In the genomic region with DNA sequence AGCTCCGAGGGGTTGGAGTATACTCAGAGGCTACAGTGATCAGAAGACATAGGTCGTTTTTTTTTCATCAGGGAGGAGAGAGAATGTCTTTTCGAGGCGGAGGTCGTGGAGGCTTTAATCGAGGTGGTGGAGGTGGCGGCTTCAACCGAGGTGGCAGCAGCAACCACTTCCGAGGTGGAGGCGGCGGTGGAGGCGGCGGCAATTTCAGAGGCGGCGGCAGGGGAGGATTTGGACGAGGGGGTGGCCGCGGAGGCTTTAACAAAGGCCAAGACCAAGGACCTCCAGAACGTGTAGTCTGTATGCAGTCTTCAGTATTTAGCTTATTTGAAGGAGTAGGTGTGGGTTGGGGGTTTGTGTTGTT, we compare ENCODE assay signal across 8 cellular contexts. TPM values are rescaled to one million over a fixed set of nuclear protein-coding genes. Genes with fewer than 3 reads are reported as not detected.
DNase-seq lines count a peak whose midpoint lies in the region; FAIRE-seq and TF ChIP-seq lines count a peak whose summit lies in the region.

No MANE protein-coding gene starts in this region.

- H3K9me3 ChIP-seq in BE2C (no peaks in the 10 kb centered on the region), OCI-LY1 (ENCODE audit: low read length) (no peaks in the 10 kb centered on the region), iPS-18a (ENCODE audit: control insufficient read depth, low read depth, low read length) (no peaks in the 10 kb centered on the region)

- POLR2A ChIA-PET in HEK293T (lab: Yijun Ruan, JAX), result no interaction called here

- H3F3A ChIP-seq in OCI-LY1 (ENCODE audit: insufficient read depth, low read length), result no peaks in the 10 kb centered on the region

- DNase-seq in BE2C (no peak), HEK293T (ENCODE audit: extremely low spot score) (no peak), superior temporal gyrus (ENCODE audit: extremely low spot score) (no peak), RCC 7860 (ENCODE audit: low spot score) (no peak)
- peak; percentile 4 to 23 (median 10) for DNase-seq in activated naive CD4-positive, alpha-beta T cell (lab: John Stamatoyannopoulos, UW)
- peak in 3 of 4 experiments; percentile 1 to 21 (median 20) for DNase-seq in stimulated activated CD4-positive, alpha-beta T cell treated with anti-CD3 and anti-CD28 coated beads, Interleukin-1b, Interleukin-23, amount 100 ng/mL, for 24 hours (ENCODE audit: low read depth in 4 of 4, low spot score in 1 of 4)

- CTCF ChIA-PET in HEK293T (lab: Yijun Ruan, JAX), result no interaction called here

- no peaks in the 10 kb centered on the region for H4K20me1 ChIP-seq in OCI-LY1 (ENCODE audit: insufficient read depth, low read length)

- peak overlapping the region; percentile 47 for H3K27ac ChIP-seq in OCI-LY1 (ENCODE audit: low read depth, low read length, poor library complexity, severe bottlenecking)
- H3K27ac ChIP-seq in iPS-18a (ENCODE audit: low read length), result peak overlapping the region; percentile 93

- H3K9me2 ChIP-seq in OCI-LY1 (ENCODE audit: low read depth, low read length), result no peaks in the 10 kb centered on the region

- H3K9ac ChIP-seq in OCI-LY1 (ENCODE audit: low read length) (peak overlapping the region; percentile 89), iPS-18a (ENCODE audit: low read length) (peak overlapping the region; percentile 87)

- no peaks in the 10 kb centered on the region for H3K4me1 ChIP-seq in BE2C
- peaks cover 21% of the 10 kb centered on the region for H3K4me1 ChIP-seq in OCI-LY1 (ENCODE audit: insufficient read depth, low read length, severe bottlenecking)
- H3K4me1 ChIP-seq in iPS-18a (ENCODE audit: control insufficient read depth, low read depth, low read length), result peaks cover 8% of the 10 kb centered on the region

- H3K79me2 ChIP-seq in OCI-LY1 (ENCODE audit: insufficient read depth, low read length), result peaks cover 14% of the 10 kb centered on the region; the same call in 1 of the 2 replicates

- no peak for FAIRE-seq in RCC 7860 (lab: Jason Lieb, UNC)

- H3K27me3 ChIP-seq in BE2C, result no peaks in the 10 kb centered on the region
- H3K27me3 ChIP-seq in OCI-LY1 (ENCODE audit: insufficient read depth, low read length), result no peaks in the 10 kb centered on the region
- H3K27me3 ChIP-seq in iPS-18a (ENCODE audit: control insufficient read depth, insufficient read depth, low read length), result no peaks in the 10 kb centered on the region

- H3K4me3 ChIP-seq in BE2C (ENCODE audit: low read depth, low read length), result peak overlapping the region; percentile 97
- peak overlapping the region; percentile 86 for H3K4me3 ChIP-seq in OCI-LY1 (ENCODE audit: low read depth, low read length, poor library complexity, severe bottlenecking)
- peak overlapping the region; percentile 84 for H3K4me3 ChIP-seq in iPS-18a (ENCODE audit: low read length)

- H3K4me2 ChIP-seq in OCI-LY1 (ENCODE audit: low read length), result peak overlapping the region; percentile 90

- TF ChIP-seq CTCF in BE2C (IDR thresholded peaks at IDR 0.05; ENCODE audit: low read depth, low read length) (no peak), OCI-LY1 (IDR thresholded peaks at IDR 0.05; ENCODE audit: low read length) (no peak)

- H3K36me3 ChIP-seq in BE2C, result peaks cover 27% of the 10 kb centered on the region
- H3K36me3 ChIP-seq in OCI-LY1 (ENCODE audit: insufficient read depth, low read length), result peaks cover 35% of the 10 kb centered on the region
- H3K36me3 ChIP-seq in iPS-18a (ENCODE audit: control insufficient read depth, low read depth, low read length), result peaks cover 38% of the 10 kb centered on the region

- H2AFZ ChIP-seq in OCI-LY1 (ENCODE audit: low read length), result no peak overlapping the region

TF ChIP-seq in HEK293T, 16 proteins besides CTCF, POLR2A, EP300 and RAD21:
- TF ChIP-seq ARNT (IDR thresholded peaks at IDR 0.05) (no peak), SP1 (IDR thresholded peaks at IDR 0.05) (no peak), CTBP1 (IDR thresholded peaks at IDR 0.05; ENCODE audit: borderline replicate concordance) (no peak), LEF1 (IDR thresholded peaks at IDR 0.05; ENCODE audit: borderline replicate concordance) (no peak), FOXA1 (IDR thresholded peaks at IDR 0.05) (no peak), HDGF (IDR thresholded peaks at IDR 0.05; ENCODE audit: borderline replicate concordance) (no peak), L3MBTL2 (conservative IDR thresholded peaks at IDR 0.05) (no peak), TARDBP (IDR thresholded peaks at IDR 0.05) (no peak), FOXK2 (IDR thresholded peaks at IDR 0.05) (no peak), BHLHE40 (IDR thresholded peaks at IDR 0.05; ENCODE audit: borderline replicate concordance) (no peak), FOXM1 (IDR thresholded peaks at IDR 0.05; ENCODE audit: borderline replicate concordance) (no peak), SUZ12 (IDR thresholded peaks at IDR 0.05) (no peak), NFRKB (IDR thresholded peaks at IDR 0.05) (no peak)
- TF ChIP-seq, protein P1, sequence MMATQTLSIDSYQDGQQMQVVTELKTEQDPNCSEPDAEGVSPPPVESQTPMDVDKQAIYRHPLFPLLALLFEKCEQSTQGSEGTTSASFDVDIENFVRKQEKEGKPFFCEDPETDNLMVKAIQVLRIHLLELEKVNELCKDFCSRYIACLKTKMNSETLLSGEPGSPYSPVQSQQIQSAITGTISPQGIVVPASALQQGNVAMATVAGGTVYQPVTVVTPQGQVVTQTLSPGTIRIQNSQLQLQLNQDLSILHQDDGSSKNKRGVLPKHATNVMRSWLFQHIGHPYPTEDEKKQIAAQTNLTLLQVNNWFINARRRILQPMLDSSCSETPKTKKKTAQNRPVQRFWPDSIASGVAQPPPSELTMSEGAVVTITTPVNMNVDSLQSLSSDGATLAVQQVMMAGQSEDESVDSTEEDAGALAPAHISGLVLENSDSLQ (IDR thresholded peaks at IDR 0.05), result no peak
TF ChIP-seq in HEK293T: peak in this region for 0.

RNA-seq across cellular contexts. Expression of a gene that starts 0.5 kb away (rescaled TPM):
- 44.0 TPM for polyA plus RNA-seq in BE2C (2012; ENCODE audit: insufficient read depth, insufficient read length, low read depth)

RNA-seq across cellular contexts. Expression of a gene that starts 11.7 kb away (rescaled TPM):
- polyA plus RNA-seq in BE2C (2012; ENCODE audit: insufficient read depth, insufficient read length, low read depth), result 1.0 TPM

RNA-seq across cellular contexts. Expression of a gene that starts 14.3 kb away (rescaled TPM):
- polyA plus RNA-seq in BE2C (2012; ENCODE audit: insufficient read depth, insufficient read length, low read depth), result not detected

RNA-seq across cellular contexts. Expression of a gene that starts 31.8 kb away (rescaled TPM):
- polyA plus RNA-seq in BE2C (2012; ENCODE audit: insufficient read depth, insufficient read length, low read depth), result 1.9 TPM

Comparison
In these comparisons a context has a peak if more than half of its experiments do, and no peak if none do; other contexts are left out.
1. DNase-seq: peak in activated naive CD4-positive, alpha-beta T cell (4 of 4) and stimulated activated CD4-positive, alpha-beta T cell treated with anti-CD3 and anti-CD28 coated beads, Interleukin-1b, Interleukin-23, amount 100 ng/mL, for 24 hours (3 of 4); none in BE2C (single experiment), HEK293T (single experiment), superior temporal gyrus (single experiment) and RCC 7860 (single experiment).
2. Peak in every context shown above with its lines, with median percentiles within 50 percentile points of each other: H3K4me3 ChIP-seq.